9 cellular contexts compared by ENCODE assay signal in genomic region chr2:120735750-120736170, GRCh38. TPM values are rescaled to one million over a fixed set of nuclear protein-coding genes. Genes with fewer than 3 reads are reported as not detected.
DNase-seq lines count a peak whose midpoint lies in the region; ATAC-seq, FAIRE-seq and TF ChIP-seq lines count a peak whose summit lies in the region.
"Had no signal": no experiment of that assay in that cellular context is flagged by ENCODE, and none has a peak within 500 bp of the region (broad histone marks: within the 10 kb centered on the region; RNA-seq: fewer than 3 reads in every experiment).

Gene GLI2 (plus strand): TSS chr2:120735868. CDS start chr2:120797321, 61,453 bp downstream.

- peak; percentile 93 for DNase-seq in ELR (ENCODE audit: low read depth)
- peak; percentile 77 for DNase-seq in HS-27A (ENCODE audit: low read depth)
- DNase-seq in RCC 7860 (ENCODE audit: low spot score), result peak; percentile 41
- peak in 43 of 61 donors; percentile 6 to 55 (median 31) for DNase-seq in caudate nucleus (lab: John Stamatoyannopoulos, UW)
- peak; percentile 49 for DNase-seq in kidney epithelial cell (ENCODE audit: low read depth)
- peak; percentile 12 to 29 for DNase-seq in stimulated activated CD4-positive, alpha-beta T cell treated with anti-CD3 and anti-CD28 coated beads, Interleukin-15, amount 100 ng/mL, for 48 hours (ENCODE audit: low read depth in 2 of 2)

- peak; percentile 45 for TF ChIP-seq CTCF in kidney epithelial cell (IDR thresholded peaks at IDR 0.05; ENCODE audit: insufficient read depth, low read length, poor library complexity, severe bottlenecking)

- no peak within 1 kb of the TSS for H3K27ac ChIP-seq in caudate nucleus (ENCODE audit: low read depth, low read length)

- H3K4me3 ChIP-seq in kidney epithelial cell (ENCODE audit: low read depth, low read length), result peak within 1 kb of the TSS; percentile 80

- ATAC-seq in GM19467 (IDR thresholded peaks at IDR 0.05; ENCODE audit: unreplicated experiment), result no peak
- ATAC-seq in GM19463 (IDR thresholded peaks at IDR 0.05; ENCODE audit: unreplicated experiment), result no peak

- no peaks in the 10 kb centered on the region for H3K36me3 ChIP-seq in kidney epithelial cell (ENCODE audit: control insufficient read depth, insufficient read depth, low read length)

- peaks cover 2% of the 10 kb centered on the region for H3K27me3 ChIP-seq in kidney epithelial cell (ENCODE audit: control insufficient read depth, insufficient read depth, low read length)

- no peak for FAIRE-seq in RCC 7860 (lab: Jason Lieb, UNC)

RNA-seq across cellular contexts. Expression of gene GLI2, which starts in this region (rescaled TPM):
- 4.8 and 4.9 TPM in 2 replicates for total RNA-seq in kidney epithelial cell
- total RNA-seq: activated naive CD4-positive, alpha-beta T cell treated with anti-CD3 and anti-CD28 coated beads, Interleukin-2, amount 50 U/mL, for 72 hours had no signal

Comparison
In these comparisons a context has a peak if more than half of its experiments do, and no peak if none do; other contexts are left out.
1. DNase-seq: peak in every context shown above with its lines; median percentile 93 in ELR; 77 in HS-27A; 49 in kidney epithelial cell; 41 in RCC 7860; 31 in caudate nucleus; 20 in stimulated activated CD4-positive, alpha-beta T cell treated with anti-CD3 and anti-CD28 coated beads, Interleukin-15, amount 100 ng/mL, for 48 hours.